Comparison of ENCODE assay signal across 2 cellular contexts in the genomic region with DNA sequence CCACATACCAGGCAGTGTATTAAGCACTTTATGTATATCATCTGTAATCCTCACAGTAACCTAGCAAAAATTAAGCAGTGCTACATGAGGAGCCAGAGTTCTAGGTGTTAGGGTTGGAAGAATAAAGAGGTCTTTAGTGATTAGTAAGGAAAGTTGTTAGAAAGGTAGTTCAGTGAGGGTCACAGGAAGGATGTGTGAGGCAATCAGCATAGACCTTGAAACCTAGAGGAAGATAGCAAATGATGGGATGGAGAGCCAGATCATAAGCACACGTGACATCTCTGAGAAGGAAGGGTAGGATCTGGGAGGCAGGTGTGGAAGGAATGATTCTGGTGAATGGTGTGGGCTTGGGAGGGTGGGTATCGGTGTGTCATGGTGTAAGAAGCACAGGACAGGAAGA.
TF ChIP-seq lines count a peak whose summit lies in the region.

No MANE protein-coding gene starts in this region.

TF ChIP-seq in IMR-90, 13 proteins besides CTCF, POLR2A, EP300 and RAD21:
- no peak for TF ChIP-seq RCOR1 (IDR thresholded peaks at IDR 0.05; ENCODE audit: insufficient replicate concordance, low read length)
- TF ChIP-seq CEBPB (IDR thresholded peaks at IDR 0.05; ENCODE audit: low read depth, low read length) = no peak
- no peak for TF ChIP-seq RFX5 (IDR thresholded peaks at IDR 0.05; ENCODE audit: low read depth, low read length)
- TF ChIP-seq BHLHE40 (IDR thresholded peaks at IDR 0.05; ENCODE audit: low read depth, low read length) = no peak
- TF ChIP-seq NFE2L2 (IDR thresholded peaks at IDR 0.05; ENCODE audit: low read depth, low read length) = no peak
- no peak for TF ChIP-seq MAZ (IDR thresholded peaks at IDR 0.05; ENCODE audit: borderline replicate concordance, low read depth, low read length)

TF ChIP-seq in GM12878, 131 proteins besides CTCF, POLR2A, EP300 and RAD21:
- no peak for TF ChIP-seq SMAD5 (IDR thresholded peaks at IDR 0.05; ENCODE audit: low read depth)
- no peak for TF ChIP-seq IRF4 (IDR thresholded peaks at IDR 0.05; ENCODE audit: low read depth, low read length)
- no peak for TF ChIP-seq REST (IDR thresholded peaks at IDR 0.05; ENCODE audit: low read depth, low read length)
- TF ChIP-seq MYC (IDR thresholded peaks at IDR 0.05; ENCODE audit: insufficient read depth, insufficient read length, insufficient replicate concordance, low read length, severe bottlenecking) = no peak
- TF ChIP-seq PBX3 (IDR thresholded peaks at IDR 0.05; ENCODE audit: insufficient replicate concordance, low read depth, low read length) = no peak
- TF ChIP-seq SMC3 (IDR thresholded peaks at IDR 0.05; ENCODE audit: borderline replicate concordance, low read length) = no peak
- TF ChIP-seq NBN (IDR thresholded peaks at IDR 0.05) = no peak
TF ChIP-seq in GM12878: peak in this region for 0.
